Comparison of ENCODE assay signal across 32 cellular contexts in genomic region chr14:38770245-38770644, GRCh38.
"Had no signal": no experiment of that assay in that cellular context is flagged by ENCODE, and none has a peak within 500 bp of the region (broad histone marks: within the 10 kb centered on the region; RNA-seq: fewer than 3 reads in every experiment).

No MANE protein-coding gene starts in this region.

- H3K36me3 Mint-ChIP-seq: immature natural killer cell; mesothelial cell of epicardium; stimulated activated memory B cell treated with anti-CD40 and anti-IgM and Interleukin-4, amounts not matched to agents 10 μg/mL and 1 μg/mL and 100 μg/mL, for 72 hours had no signal

- FAIRE-seq: islet of Langerhans, kidney, urothelium cell line had no signal

- H3K9me3 ChIP-seq: pancreas, prostate gland, testis, thyroid gland, upper lobe of right lung had no signal

- H3K27ac ChIP-seq: left ventricle myocardium inferior, pancreas, prostate gland, skin epidermis, testis, thyroid gland, upper lobe of right lung had no signal

- H3K27me3 ChIP-seq: pancreas, testis, thyroid gland, upper lobe of right lung had no signal

- DNase-seq: head of caudate nucleus; hypothalamus; immature natural killer cell; kidney; left ventricle myocardium inferior; mesendoderm; naive thymus-derived CD8-positive, alpha-beta T cell; nucleus accumbens; pancreas; posterior cingulate gyrus; retina; right cardiac atrium; stimulated activated CD4-positive, alpha-beta T cell treated with anti-CD3 and anti-CD28 coated beads, Interleukin-1b, Interleukin-23, amount 100 ng/mL, for 48 hours; stimulated activated CD4-positive, alpha-beta T cell treated with anti-CD3 and anti-CD28 coated beads, Interleukin-2, amount 100 ng/mL, for 48 hours; stimulated activated CD4-positive, alpha-beta T cell treated with anti-CD3 and anti-CD28 coated beads, Interleukin-4, amount 100 ng/mL, for 4 hours; stimulated activated CD8-positive, alpha-beta memory T cell treated with anti-CD3 and anti-CD28 coated beads, Interleukin-4, amount 100 ng/mL, for 48 hours; stimulated activated naive CD4-positive, alpha-beta T cell treated with Interleukin-2 at 50 U/mL for 16 hours; stimulated activated naive CD8-positive, alpha-beta T cell treated with anti-CD3 and anti-CD28 coated beads, Interleukin-15, amount 100 ng/mL, for 72 hours; testis; thyroid gland; trophoblast cell; upper lobe of right lung had no signal

- H3K27me3 Mint-ChIP-seq: stimulated activated memory B cell treated with anti-CD40 and anti-IgM and Interleukin-4, amounts not matched to agents 10 μg/mL and 1 μg/mL and 100 μg/mL, for 72 hours; stimulated activated naive CD8-positive, alpha-beta T cell treated with anti-CD3 and anti-CD28 coated beads, Interleukin-15, amount 100 ng/mL, for 72 hours had no signal

- H3K4me1 Mint-ChIP-seq: immature natural killer cell; mesothelial cell of epicardium; naive thymus-derived CD8-positive, alpha-beta T cell; nephron; neural crest cell; stimulated activated memory B cell treated with anti-CD40 and anti-IgM and Interleukin-4, amounts not matched to agents 10 μg/mL and 1 μg/mL and 100 μg/mL, for 72 hours; stimulated activated naive CD8-positive, alpha-beta T cell treated with anti-CD3 and anti-CD28 coated beads, Interleukin-15, amount 100 ng/mL, for 72 hours had no signal

- ATAC-seq: naive thymus-derived CD8-positive, alpha-beta T cell; pancreas; right cardiac atrium; sciatic nerve; stimulated activated memory B cell treated with anti-CD40 and anti-IgM and Interleukin-4, amounts not matched to agents 10 μg/mL and 1 μg/mL and 100 μg/mL, for 72 hours; stimulated activated naive CD8-positive, alpha-beta T cell treated with anti-CD3 and anti-CD28 coated beads, Interleukin-15, amount 100 ng/mL, for 72 hours; upper lobe of right lung had no signal

- H3K4me3 ChIP-seq: left ventricle myocardium inferior, lung, pancreas, prostate gland, skin epidermis, testis, thyroid gland, upper lobe of right lung had no signal

- H3K4me1 ChIP-seq: left ventricle myocardium inferior, pancreas, prostate gland, testis, thyroid gland, upper lobe of right lung had no signal

- H3K36me3 ChIP-seq: left ventricle myocardium inferior, pancreas, prostate gland, thyroid gland, upper lobe of right lung had no signal

- H3K4me3 Mint-ChIP-seq: immature natural killer cell; mesothelial cell of epicardium; naive thymus-derived CD8-positive, alpha-beta T cell; nephron; neural crest cell; stimulated activated memory B cell treated with anti-CD40 and anti-IgM and Interleukin-4, amounts not matched to agents 10 μg/mL and 1 μg/mL and 100 μg/mL, for 72 hours; stimulated activated naive CD8-positive, alpha-beta T cell treated with anti-CD3 and anti-CD28 coated beads, Interleukin-15, amount 100 ng/mL, for 72 hours had no signal

- H3K27ac Mint-ChIP-seq: immature natural killer cell; mesothelial cell of epicardium; naive thymus-derived CD8-positive, alpha-beta T cell; nephron; stimulated activated memory B cell treated with anti-CD40 and anti-IgM and Interleukin-4, amounts not matched to agents 10 μg/mL and 1 μg/mL and 100 μg/mL, for 72 hours; stimulated activated naive CD8-positive, alpha-beta T cell treated with anti-CD3 and anti-CD28 coated beads, Interleukin-15, amount 100 ng/mL, for 72 hours had no signal
